Comparison of ENCODE assay signal across 11 cellular contexts in genomic region chr17:76237859-76238313, GRCh38. TPM values are rescaled to one million over a fixed set of nuclear protein-coding genes. Genes with fewer than 3 reads are reported as not detected.
DNase-seq lines count a peak whose midpoint lies in the region; ATAC-seq, FAIRE-seq and TF ChIP-seq lines count a peak whose summit lies in the region.
"Had no signal": no experiment of that assay in that cellular context is flagged by ENCODE, and none has a peak within 500 bp of the region (broad histone marks: within the 10 kb centered on the region; RNA-seq: fewer than 3 reads in every experiment).

No MANE protein-coding gene starts in this region.

- intact Hi-C loops in colonic mucosa (cut with DNase I): no loop called here

- no peak overlapping the region for H3K4me3 ChIP-seq in small intestine (ENCODE audit: low read depth in 1 of 2, low read length in 2 of 2)
- H3K4me3 ChIP-seq in colonic mucosa: no peak overlapping the region

- H3K36me3 ChIP-seq in small intestine (ENCODE audit: control insufficient read depth in 2 of 2, insufficient read depth in 2 of 2, low read length in 2 of 2) (no peaks in the 10 kb centered on the region), colonic mucosa (no peaks in the 10 kb centered on the region)

- CTCF ChIA-PET in activated CD4-positive, alpha-beta memory T cell treated with anti-CD3 and anti-CD28 coated beads, Interleukin-2, amount 10 ng/mL, durations not matched to agents 7 days and 5 days (lab: Charles Lee): interaction anchor here (0.7 to 4.1 kb wide), 15 partner anchors 8 to 1408 kb away, joined by 3 to 16 read pairs (median 4); partner anchors contain the start of gene UBALD2

- H3K4me1 Mint-ChIP-seq in activated T-cell treated with anti-CD3 and anti-CD28 coated beads, Interleukin-2, amount 50 U/mL, for 4 hours (ENCODE audit: low read depth): peaks cover 56% of the 10 kb centered on the region
- H3K4me1 Mint-ChIP-seq in activated CD4-positive, alpha-beta memory T cell treated with anti-CD3 and anti-CD28 coated beads, Interleukin-2, amount 10 ng/mL, durations not matched to agents 7 days and 5 days: peaks cover 67% of the 10 kb centered on the region

- WGBS in small intestine, 3 donors: 22 to 65% (median 40%) methylated on average over 7 of the region's 7 CpGs

- no peaks in the 10 kb centered on the region for H3K27me3 ChIP-seq in small intestine (ENCODE audit: control insufficient read depth in 2 of 2, insufficient read depth in 2 of 2, low read length in 2 of 2)
- H3K27me3 ChIP-seq in colonic mucosa: no peaks in the 10 kb centered on the region

- H3K27ac ChIP-seq in small intestine (ENCODE audit: low read depth in 1 of 2, low read length in 1 of 2): peak overlapping the region in 1 of 2 donors; percentile 70
- no peak overlapping the region for H3K27ac ChIP-seq in colonic mucosa

- peak overlapping the region in 1 of 2 donors; percentile 49 for H3K9ac ChIP-seq in colonic mucosa (ENCODE audit: low read depth in 2 of 2, low read length in 2 of 2)

- peaks cover 2% of the 10 kb centered on the region for H3K27me3 Mint-ChIP-seq in activated T-cell treated with anti-CD3 and anti-CD28 coated beads, Interleukin-2, amount 50 U/mL, for 4 hours (ENCODE audit: low read depth)
- H3K27me3 Mint-ChIP-seq in activated CD4-positive, alpha-beta memory T cell treated with anti-CD3 and anti-CD28 coated beads, Interleukin-2, amount 10 ng/mL, durations not matched to agents 7 days and 5 days: peaks cover 6% of the 10 kb centered on the region

- peak overlapping the region; percentile 12 for H3K27ac Mint-ChIP-seq in activated CD4-positive, alpha-beta memory T cell treated with anti-CD3 and anti-CD28 coated beads, Interleukin-2, amount 10 ng/mL, durations not matched to agents 7 days and 5 days

- H3K4me1 ChIP-seq in small intestine (ENCODE audit: control insufficient read depth in 2 of 2, insufficient read depth in 1 of 2, low read depth in 1 of 2, low read length in 1 of 2) (peaks cover 0 to 2% of the 10 kb centered on the region in 2 donors), colonic mucosa (no peaks in the 10 kb centered on the region)

- H3K9me3 Mint-ChIP-seq in activated T-cell treated with anti-CD3 and anti-CD28 coated beads, Interleukin-2, amount 50 U/mL, for 4 hours: peaks cover 3% of the 10 kb centered on the region
- H3K9me3 Mint-ChIP-seq in activated CD4-positive, alpha-beta memory T cell treated with anti-CD3 and anti-CD28 coated beads, Interleukin-2, amount 10 ng/mL, durations not matched to agents 7 days and 5 days: peaks cover 2% of the 10 kb centered on the region

- no peak for DNase-seq in activated T-cell treated with anti-CD3 and anti-CD28 coated beads, Interleukin-2, amount 50 U/mL, for 4 hours
- DNase-seq in activated T-cell treated with anti-CD3 and anti-CD28 coated beads for 4 hours (no peak), islet precursor cell (peak; percentile 2), small intestine (peak; percentile 87), NCI-H128 (lab: John Stamatoyannopoulos, UW; ENCODE audit: unreplicated experiment) (no peak), SIG-M5 (lab: John Stamatoyannopoulos, UW) (no peak), colonic mucosa (no peak)
- no peak for DNase-seq in activated CD4-positive, alpha-beta memory T cell treated with anti-CD3 and anti-CD28 coated beads, Interleukin-2, amount 10 ng/mL, durations not matched to agents 7 days and 5 days
- DNase-seq: amygdala, NCI-H1105, NCI-H345 had no signal

- no peak for ATAC-seq in activated T-cell treated with anti-CD3 and anti-CD28 coated beads, Interleukin-2, amount 50 U/mL, for 4 hours

- H3K4me3 Mint-ChIP-seq in activated T-cell treated with anti-CD3 and anti-CD28 coated beads, Interleukin-2, amount 50 U/mL, for 4 hours: peak overlapping the region; percentile 13
- peak overlapping the region; percentile 81 for H3K4me3 Mint-ChIP-seq in activated CD4-positive, alpha-beta memory T cell treated with anti-CD3 and anti-CD28 coated beads, Interleukin-2, amount 10 ng/mL, durations not matched to agents 7 days and 5 days

- no peaks in the 10 kb centered on the region for H3K36me3 Mint-ChIP-seq in activated T-cell treated with anti-CD3 and anti-CD28 coated beads, Interleukin-2, amount 50 U/mL, for 4 hours (ENCODE audit: insufficient read depth)
- peaks cover 47% of the 10 kb centered on the region for H3K36me3 Mint-ChIP-seq in activated CD4-positive, alpha-beta memory T cell treated with anti-CD3 and anti-CD28 coated beads, Interleukin-2, amount 10 ng/mL, durations not matched to agents 7 days and 5 days (ENCODE audit: low read depth)

- H3K9me3 ChIP-seq in small intestine (ENCODE audit: control insufficient read depth, low read depth): no peaks in the 10 kb centered on the region
- no peaks in the 10 kb centered on the region for H3K9me3 ChIP-seq in colonic mucosa

- POLR2A ChIA-PET in activated CD4-positive, alpha-beta memory T cell treated with anti-CD3 and anti-CD28 coated beads, Interleukin-2, amount 10 ng/mL, durations not matched to agents 7 days and 5 days (lab: Charles Lee): interaction anchor here (0.6 to 7.1 kb wide), 19 partner anchors 8 to 256 kb away, joined by 3 to 147 read pairs (median 6); partner anchors contain the start of gene UBALD2

- no peak for FAIRE-seq in small intestine (lab: Jason Lieb, UNC)

- no peak for TF ChIP-seq CTCF in colonic mucosa (IDR thresholded peaks at IDR 0.05)

RNA-seq across cellular contexts. Expression of gene RNF157, which starts 2.4 kb away (rescaled TPM):
- 10 to 100 TPM; 13.3 to 16.7 (median 14.9) TPM for total RNA-seq in activated T-cell treated with anti-CD3 and anti-CD28 coated beads, Interleukin-2, amount 50 U/mL, for 4 hours
- 10 to 100 TPM; 79.8 to 83.9 TPM for total RNA-seq in activated CD4-positive, alpha-beta memory T cell treated with anti-CD3 and anti-CD28 coated beads, Interleukin-2, amount 10 ng/mL, durations not matched to agents 7 days and 5 days
- 10 to 100 TPM; 18.1 to 30.6 (median 25.0) TPM for polyA plus RNA-seq in small intestine
- total RNA-seq in colonic mucosa: 10 to 100 TPM; 23.7 to 30.2 TPM

RNA-seq across cellular contexts. Expression of gene UBALD2, which starts 27.3 kb away (rescaled TPM):
- total RNA-seq in activated T-cell treated with anti-CD3 and anti-CD28 coated beads, Interleukin-2, amount 50 U/mL, for 4 hours: 100 to 1,000 TPM; 162 to 196 (median 186) TPM
- 100 to 1,000 TPM; 524 to 546 TPM for total RNA-seq in activated CD4-positive, alpha-beta memory T cell treated with anti-CD3 and anti-CD28 coated beads, Interleukin-2, amount 10 ng/mL, durations not matched to agents 7 days and 5 days
- 100 to 1,000 TPM in 2 of 3 donors, 10 to 100 TPM in 1; 54.3 to 118 (median 114) TPM for polyA plus RNA-seq in small intestine
- total RNA-seq in colonic mucosa: 10 to 100 TPM; 77.1 to 90.1 TPM

Comparison
In these comparisons a context has a peak if more than half of its experiments do, and no peak if none do; other contexts are left out.
1. DNase-seq: peak in islet precursor cell (single experiment) and small intestine (single experiment); none in activated T-cell treated with anti-CD3 and anti-CD28 coated beads, Interleukin-2, amount 50 U/mL, for 4 hours (single experiment), activated T-cell treated with anti-CD3 and anti-CD28 coated beads for 4 hours (single experiment), activated CD4-positive, alpha-beta memory T cell treated with anti-CD3 and anti-CD28 coated beads, Interleukin-2, amount 10 ng/mL, durations not matched to agents 7 days and 5 days (single experiment), NCI-H128 (single experiment), SIG-M5 (single experiment) and colonic mucosa (single experiment).